In the genomic region with DNA sequence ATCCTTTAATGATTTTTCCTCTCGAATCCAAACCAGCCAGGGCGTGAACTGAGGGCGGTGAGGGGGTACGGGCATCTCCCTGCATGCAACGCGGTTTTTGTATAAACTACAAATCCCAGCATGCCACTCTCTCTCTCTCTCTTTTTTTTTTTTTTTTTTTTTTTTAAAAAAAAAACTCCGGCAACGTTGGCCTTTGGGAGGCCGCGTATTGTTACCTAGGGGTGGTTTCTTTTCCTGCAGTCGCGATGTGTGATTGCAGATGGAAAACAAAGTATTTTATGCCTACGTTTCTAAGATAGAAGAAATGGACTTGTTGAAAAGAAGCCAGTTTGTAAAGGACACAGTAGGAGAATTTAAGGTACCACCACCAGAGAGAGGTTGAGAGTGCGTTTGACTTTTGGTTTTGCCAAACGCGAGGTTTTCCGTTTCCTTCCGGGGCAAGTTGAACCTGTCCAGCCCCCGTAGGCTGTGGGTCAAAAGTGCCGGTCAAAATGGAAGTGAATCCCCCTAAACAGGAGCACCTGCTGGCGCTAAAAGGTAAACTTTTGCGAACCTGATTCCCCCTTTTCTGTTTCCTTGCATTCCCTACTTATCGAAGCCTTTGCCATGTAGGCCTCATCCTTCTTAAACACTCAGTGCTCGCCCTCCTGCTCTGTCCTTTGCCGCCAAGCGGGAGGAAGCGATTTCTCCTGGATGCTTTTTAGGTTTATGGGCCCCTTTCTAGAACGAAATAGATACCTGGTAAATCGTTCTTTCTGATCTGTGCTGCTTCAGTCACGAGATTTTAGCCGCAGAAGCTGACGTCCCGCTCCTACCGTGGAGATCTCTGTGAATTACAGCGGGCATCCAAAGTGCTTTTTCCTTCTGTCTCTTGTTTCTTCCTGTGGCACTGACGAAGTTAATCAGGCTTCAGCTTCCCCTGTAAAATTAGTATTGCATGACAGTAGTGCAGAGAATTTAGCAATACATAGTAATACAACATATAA, we compare ENCODE assay signal across 8 cellular contexts. TPM values are rescaled to one million over a fixed set of nuclear protein-coding genes. Genes with fewer than 3 reads are reported as not detected.
DNase-seq lines count a peak whose midpoint lies in the region; ATAC-seq and TF ChIP-seq lines count a peak whose summit lies in the region.

A gene with protein sequence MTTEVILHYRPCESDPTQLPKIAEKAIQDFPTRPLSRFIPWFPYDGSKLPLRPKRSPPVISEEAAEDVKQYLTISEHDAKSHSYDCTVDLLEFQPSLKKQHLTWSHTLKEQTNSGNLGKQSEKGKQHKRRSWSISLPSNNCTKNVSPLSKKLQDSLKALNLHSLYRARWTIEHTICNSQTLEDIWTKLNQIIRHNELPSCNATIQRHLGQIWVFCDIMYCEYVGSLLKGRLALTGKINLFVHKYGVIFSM (plus strand): TSS at position 458 of the 986 bp plus-strand sequence. CDS start 4,561 bp downstream, outside the sequence.
A gene with protein sequence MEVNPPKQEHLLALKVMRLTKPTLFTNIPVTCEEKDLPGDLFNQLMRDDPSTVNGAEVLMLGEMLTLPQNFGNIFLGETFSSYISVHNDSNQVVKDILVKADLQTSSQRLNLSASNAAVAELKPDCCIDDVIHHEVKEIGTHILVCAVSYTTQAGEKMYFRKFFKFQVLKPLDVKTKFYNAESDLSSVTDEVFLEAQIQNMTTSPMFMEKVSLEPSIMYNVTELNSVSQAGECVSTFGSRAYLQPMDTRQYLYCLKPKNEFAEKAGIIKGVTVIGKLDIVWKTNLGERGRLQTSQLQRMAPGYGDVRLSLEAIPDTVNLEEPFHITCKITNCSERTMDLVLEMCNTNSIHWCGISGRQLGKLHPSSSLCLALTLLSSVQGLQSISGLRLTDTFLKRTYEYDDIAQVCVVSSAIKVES (plus strand): TSS at position 458 of the 986 bp plus-strand sequence. CDS start 34 bp downstream, at position 492.

- TF ChIP-seq CTCF in OCI-LY3 (IDR thresholded peaks at IDR 0.05; ENCODE audit: low read depth, low read length), result no peak

- H3K4me2 ChIP-seq in OCI-LY3 (ENCODE audit: low read length), result peak within 1 kb of the TSS; percentile 91

- H3K27ac ChIP-seq in OCI-LY3 (ENCODE audit: low read length) (peak within 1 kb of the TSS; percentile 84), esophagus (ENCODE audit: low read depth in 2 of 2, low read length in 1 of 2) (peak within 1 kb of the TSS; percentile 71 to 92), mucosa of rectum (ENCODE audit: low read depth in 2 of 2, low read length in 2 of 2) (peak within 1 kb of the TSS; percentile 84 to 88)

- H2AFZ ChIP-seq in OCI-LY3 (ENCODE audit: low read depth, low read length), result peak within 1 kb of the TSS; percentile 92

- H3K9ac ChIP-seq in OCI-LY3 (ENCODE audit: low read length) (peak within 1 kb of the TSS; percentile 89), mucosa of rectum (ENCODE audit: low read depth in 1 of 2, low read length in 2 of 2) (peak within 1 kb of the TSS; percentile 89 to 92)

- H3K4me1 ChIP-seq in OCI-LY3 (ENCODE audit: low read length), result peaks cover 14% of the 10 kb centered on the region
- H3K4me1 ChIP-seq in esophagus (ENCODE audit: control insufficient read depth in 2 of 2, insufficient read depth in 2 of 2, low read length in 1 of 2), result no peaks in the 10 kb centered on the region
- peaks cover 11 to 16% of the 10 kb centered on the region in 2 donors for H3K4me1 ChIP-seq in mucosa of rectum (ENCODE audit: control insufficient read depth in 2 of 2, insufficient read depth in 2 of 2, low read length in 2 of 2)

- H4K20me1 ChIP-seq in OCI-LY3 (ENCODE audit: insufficient read depth, low read length), result no peaks in the 10 kb centered on the region

- H3K4me3 ChIP-seq in OCI-LY3 (ENCODE audit: low read length), result peak within 1 kb of the TSS; percentile 96
- peak within 1 kb of the TSS; percentile 88 to 100 for H3K4me3 ChIP-seq in esophagus (ENCODE audit: low read depth in 1 of 2, low read length in 2 of 2)
- peak within 1 kb of the TSS; percentile 88 to 97 for H3K4me3 ChIP-seq in mucosa of rectum (ENCODE audit: low read length in 2 of 2)

- peaks cover 51% of the 10 kb centered on the region for H3K79me2 ChIP-seq in OCI-LY3 (ENCODE audit: low read length)

- DNase-seq in DMS114 treated with DMSO at 0.1 percent for 48 hours (lab: John Stamatoyannopoulos, UW; ENCODE audit: unreplicated experiment), result peak; percentile 93
- peak; percentile 13 for DNase-seq in HuH-7.5 (ENCODE audit: low spot score)
- peak; percentile 70 for DNase-seq in activated T-cell treated with anti-CD3 and anti-CD28 coated beads for 4 hours
- DNase-seq in stimulated activated CD8-positive, alpha-beta memory T cell treated with anti-CD3 and anti-CD28 coated beads, Interleukin-4, amount 100 ng/mL, for 4 hours (ENCODE audit: low read depth in 2 of 2, low spot score in 1 of 2), result peak; percentile 66 to 71

- no peaks in the 10 kb centered on the region for H3K9me3 ChIP-seq in OCI-LY3 (ENCODE audit: insufficient read depth, low read length)
- no peaks in the 10 kb centered on the region for H3K9me3 ChIP-seq in esophagus (ENCODE audit: control insufficient read depth in 2 of 2, insufficient read depth in 1 of 2, low read depth in 1 of 2, low read length in 1 of 2)
- no peaks in the 10 kb centered on the region for H3K9me3 ChIP-seq in mucosa of rectum (ENCODE audit: control insufficient read depth in 2 of 2, low read length in 2 of 2)

- ATAC-seq in GM21526 (IDR thresholded peaks at IDR 0.05; ENCODE audit: low FRiP score, unreplicated experiment), result peak; percentile 71

- no peaks in the 10 kb centered on the region for H3K27me3 ChIP-seq in OCI-LY3 (ENCODE audit: low read depth, low read length)
- H3K27me3 ChIP-seq in esophagus (ENCODE audit: control insufficient read depth in 1 of 2, insufficient read depth in 2 of 2, low read length in 2 of 2), result no peaks in the 10 kb centered on the region
- no peaks in the 10 kb centered on the region for H3K27me3 ChIP-seq in mucosa of rectum (ENCODE audit: control insufficient read depth in 2 of 2, insufficient read depth in 2 of 2, low read length in 2 of 2)

- WGBS in esophagus, 2 donors, result 0 to 1% methylated on average over 36 of the region's 36 CpGs

- H3K36me3 ChIP-seq in OCI-LY3 (replicated peaks; ENCODE audit: low read depth, low read length), result no peaks in the 10 kb centered on the region
- no peaks in the 10 kb centered on the region for H3K36me3 ChIP-seq in esophagus (ENCODE audit: control insufficient read depth in 2 of 2, insufficient read depth in 2 of 2, low read length in 1 of 2)
- peaks cover 4 to 5% of the 10 kb centered on the region in 2 donors for H3K36me3 ChIP-seq in mucosa of rectum (ENCODE audit: control insufficient read depth in 2 of 2, insufficient read depth in 2 of 2, low read length in 2 of 2)

RNA-seq across cellular contexts. Expression of the first gene that starts in this region (rescaled TPM):
- 1 to 10 TPM; 1.4 to 1.9 TPM for polyA plus RNA-seq in esophagus

RNA-seq across cellular contexts. Expression of the second gene that starts in this region (rescaled TPM):
- polyA plus RNA-seq in esophagus, result 10 to 100 TPM in 1 of 2 donors, 1 to 10 TPM in 1; 9.0 to 12.7 TPM

Comparison
In these comparisons a context has a peak if more than half of its experiments do, and no peak if none do; other contexts are left out.
1. Peak in every context shown above with its lines: DNase-seq, ATAC-seq, H3K4me3 ChIP-seq and H3K27ac ChIP-seq.
2. DNase-seq: peak in every context shown above with its lines; median percentile 93 in DMS114 treated with DMSO at 0.1 percent for 48 hours; 70 in activated T-cell treated with anti-CD3 and anti-CD28 coated beads for 4 hours; 68 in stimulated activated CD8-positive, alpha-beta memory T cell treated with anti-CD3 and anti-CD28 coated beads, Interleukin-4, amount 100 ng/mL, for 4 hours; 13 in HuH-7.5.